9 cellular contexts compared by ENCODE assay signal in genomic region chr19:18157465-18158063, GRCh38. TPM values are rescaled to one million over a fixed set of nuclear protein-coding genes. Genes with fewer than 3 reads are reported as not detected.
DNase-seq lines count a peak whose midpoint lies in the region; ATAC-seq and TF ChIP-seq lines count a peak whose summit lies in the region.
"Had no signal": no experiment of that assay in that cellular context is flagged by ENCODE, and none has a peak within 500 bp of the region (broad histone marks: within the 10 kb centered on the region; RNA-seq: fewer than 3 reads in every experiment).

No MANE protein-coding gene starts in this region.

- intact Hi-C loops in posterior cingulate gyrus (cut with DNase I), result loop anchor here (5.0 kb wide), 2 partner anchors 35 to 150 kb away; partner anchors contain the start of genes ARRDC2 and MPV17L2
- intact Hi-C loops in CD8-positive, alpha-beta T cell (cut with DNase I, micrococcal nuclease), result loop anchor here in 1 of 2 experiments (10.0 kb wide), 2 partner anchors 293 to 367 kb away; partner anchors contain the start of gene ELL

- no peak overlapping the region for H3K4me3 Mint-ChIP-seq in endodermal cell
- H3K4me3 Mint-ChIP-seq in CD8-positive, alpha-beta T cell, result no peak overlapping the region

- H3K79me2 ChIP-seq in GM23248 (ENCODE audit: insufficient read depth), result peaks cover 24% of the 10 kb centered on the region

- H3K9ac ChIP-seq in GM23248 (0 out of 2 replicates have a peak overlapping the region, but pooled peaks have one; percentile 16), endodermal cell (ENCODE audit: extremely low read depth, low read length, poor library complexity, severe bottlenecking) (no peak overlapping the region)

- no peak for TF ChIP-seq CTCF in endodermal cell (conservative IDR thresholded peaks at IDR 0.05)
- no peak for TF ChIP-seq CTCF in CD8-positive, alpha-beta T cell (IDR thresholded peaks at IDR 0.05)

- CTCF ChIA-PET in CD8-positive, alpha-beta T cell (lab: Charles Lee), result interaction anchor here (0.8 to 1.5 kb wide), 2 partner anchors 93 to 149 kb away, joined by 3 read pairs; partner anchors contain the start of gene ARRDC2

- peaks cover 4% of the 10 kb centered on the region for H3K4me1 ChIP-seq in GM23248 (ENCODE audit: insufficient read depth)
- no peaks in the 10 kb centered on the region for H3K4me1 ChIP-seq in endodermal cell (ENCODE audit: control insufficient read depth, insufficient read depth, low read length)
- H3K4me1 ChIP-seq in CD8-positive, alpha-beta T cell (ENCODE audit: insufficient read depth, low read length), result peaks cover 25% of the 10 kb centered on the region

- no peak for ATAC-seq in CD8-positive, alpha-beta T cell
- no peak for ATAC-seq in HG02571 (IDR thresholded peaks at IDR 0.05; ENCODE audit: unreplicated experiment)

- no peaks in the 10 kb centered on the region for H3K9me2 ChIP-seq in GM23248 (ENCODE audit: insufficient read depth)

- H3K9me3 Mint-ChIP-seq in endodermal cell, result no peaks in the 10 kb centered on the region
- no peaks in the 10 kb centered on the region for H3K9me3 Mint-ChIP-seq in CD8-positive, alpha-beta T cell

- no peak overlapping the region for H3K4me3 ChIP-seq in GM23248
- H3K4me3 ChIP-seq in endodermal cell (ENCODE audit: low read length), result no peak overlapping the region
- H3K4me3 ChIP-seq in CD8-positive, alpha-beta T cell (ENCODE audit: low read depth, low read length), result no peak overlapping the region
- H3K4me3 ChIP-seq: cardiac muscle cell had no signal

- H3K36me3 ChIP-seq in GM23248 (ENCODE audit: low read depth) (no peaks in the 10 kb centered on the region), endodermal cell (ENCODE audit: control insufficient read depth, insufficient read depth, low read length) (peaks cover 17% of the 10 kb centered on the region)
- no peaks in the 10 kb centered on the region for H3K36me3 ChIP-seq in CD8-positive, alpha-beta T cell (ENCODE audit: insufficient read depth, low read length)

- no peaks in the 10 kb centered on the region for H3K9me3 ChIP-seq in GM23248 (ENCODE audit: low read depth)
- H3K9me3 ChIP-seq in endodermal cell (ENCODE audit: control insufficient read depth, low read length), result no peaks in the 10 kb centered on the region
- H3K9me3 ChIP-seq in CD8-positive, alpha-beta T cell (ENCODE audit: low read length), result no peaks in the 10 kb centered on the region

- H3K27me3 ChIP-seq in GM23248 (replicated peaks; ENCODE audit: insufficient read depth) (no peaks in the 10 kb centered on the region), endodermal cell (ENCODE audit: control insufficient read depth, insufficient read depth, low read length, poor library complexity, severe bottlenecking) (no peaks in the 10 kb centered on the region)
- no peaks in the 10 kb centered on the region for H3K27me3 ChIP-seq in CD8-positive, alpha-beta T cell (ENCODE audit: insufficient read depth, low read length)
- H3K27me3 ChIP-seq: cardiac muscle cell had no signal

- H4K20me1 ChIP-seq in GM23248 (ENCODE audit: insufficient read depth), result no peaks in the 10 kb centered on the region

- peaks cover 13% of the 10 kb centered on the region for H3K36me3 Mint-ChIP-seq in endodermal cell (ENCODE audit: low read depth)
- H3K36me3 Mint-ChIP-seq in CD8-positive, alpha-beta T cell, result peaks cover 11% of the 10 kb centered on the region

- no peak overlapping the region for H3K27ac ChIP-seq in GM23248
- H3K27ac ChIP-seq in endodermal cell (ENCODE audit: low read depth, low read length), result peak overlapping the region; percentile 66
- H3K27ac ChIP-seq in CD8-positive, alpha-beta T cell (ENCODE audit: low read depth, low read length), result no peak overlapping the region

- 63 to 73% methylated on average over 14 to 18 of the region's 18 CpGs for WGBS in GM23248 (ENCODE audit: low coverage in 1 of 2, low lambda C conversion rate in 2 of 2, missing lambda C conversion rate in 2 of 2), 2 experiments
- 62 to 77% methylated on average over 13 to 18 of the region's 18 CpGs for WGBS in endodermal cell (ENCODE audit: insufficient coverage in 1 of 2, insufficient read length in 1 of 2), 2 experiments

- in situ Hi-C loops in GM23248 (cut with MboI), result no loop called here

- POLR2A ChIA-PET in CD8-positive, alpha-beta T cell (lab: Charles Lee), result interaction anchor here (0.9 kb wide), 1 partner anchor 38 kb away, joined by 3 read pairs; no protein-coding TSS in a partner anchor

- H3K4me2 ChIP-seq in GM23248 (ENCODE audit: unreplicated experiment), result no peak overlapping the region

- no peak for DNase-seq in GM23248
- peak; percentile 62 for DNase-seq in NCI-H510A treated with DMSO at 0.1 percent for 48 hours (lab: John Stamatoyannopoulos, UW)
- peak; percentile 72 for DNase-seq in endodermal cell
- peak; percentile 71 to 97 (median 82) for DNase-seq in posterior cingulate gyrus
- DNase-seq in CD8-positive, alpha-beta T cell, result no peak
- no peak for DNase-seq in activated CD4-positive, alpha-beta T cell treated with anti-CD3 and anti-CD28 coated beads for 4 hours
- DNase-seq in GDM1 (lab: John Stamatoyannopoulos, UW), result no peak

- H2AFZ ChIP-seq in GM23248, result no peak overlapping the region

- H3K27ac Mint-ChIP-seq in endodermal cell, result no peak overlapping the region
- H3K27ac Mint-ChIP-seq in CD8-positive, alpha-beta T cell, result no peak overlapping the region

- no peaks in the 10 kb centered on the region for H3F3A ChIP-seq in GM23248 (ENCODE audit: insufficient read depth)

- H3K27me3 Mint-ChIP-seq in endodermal cell (ENCODE audit: insufficient read depth), result no peaks in the 10 kb centered on the region
- H3K27me3 Mint-ChIP-seq in CD8-positive, alpha-beta T cell (ENCODE audit: low read depth), result no peaks in the 10 kb centered on the region

- H3K4me1 Mint-ChIP-seq in endodermal cell, result peaks cover 7% of the 10 kb centered on the region
- H3K4me1 Mint-ChIP-seq in CD8-positive, alpha-beta T cell (ENCODE audit: low read depth), result peaks cover 23% of the 10 kb centered on the region

RNA-seq across cellular contexts. Expression of gene PIK3R2, which starts 4.6 kb away (rescaled TPM):
- total RNA-seq in GM23248 (2014; rRNA removed; shearing (Covaris generic)), result 29.2 and 48.9 TPM in 2 replicates
- polyA plus RNA-seq in GM23248 (2016; fragmentation: Nextera tagmentation; extraction: Ambion mirVana), result 1.5 and 1.6 TPM in 2 replicates
- total RNA-seq in endodermal cell, result 10 to 100 TPM; 52.9 to 58.8 TPM
- polyA plus RNA-seq in endodermal cell (2013, experiment 1 of 2), result 57.1 TPM
- 50.7 TPM for polyA plus RNA-seq in endodermal cell (2013, experiment 2 of 2)
- total RNA-seq in CD8-positive, alpha-beta T cell, result 1 to 10 TPM; 3.6 to 3.9 TPM

RNA-seq across cellular contexts. Expression of gene IFI30, which starts 16.0 kb away (rescaled TPM):
- 0.86 and 15.9 TPM in 2 replicates for total RNA-seq in GM23248 (2014; rRNA removed; shearing (Covaris generic))
- 10.3 and 14.3 TPM in 2 replicates for polyA plus RNA-seq in GM23248 (2016; fragmentation: Nextera tagmentation; extraction: Ambion mirVana)
- total RNA-seq in endodermal cell, result 10 to 100 TPM; 10.6 to 11.0 TPM
- polyA plus RNA-seq in endodermal cell (2013, experiment 1 of 2), result 6.8 TPM
- 3.1 TPM for polyA plus RNA-seq in endodermal cell (2013, experiment 2 of 2)
- 1 to 10 TPM; 1.6 to 1.8 TPM for total RNA-seq in CD8-positive, alpha-beta T cell
- polyA plus RNA-seq: cardiac muscle cell had no signal

RNA-seq across cellular contexts. Expression of gene MPV17L2, which starts 35.5 kb away (rescaled TPM):
- total RNA-seq in GM23248 (2014; rRNA removed; shearing (Covaris generic)), result 43.2 and 69.4 TPM in 2 replicates
- 21.0 and 22.4 TPM in 2 replicates for polyA plus RNA-seq in GM23248 (2016; fragmentation: Nextera tagmentation; extraction: Ambion mirVana)
- total RNA-seq in endodermal cell, result 10 to 100 TPM; 20.9 to 21.8 TPM
- polyA plus RNA-seq in endodermal cell (2013, experiment 1 of 2), result 21.9 TPM
- polyA plus RNA-seq in endodermal cell (2013, experiment 2 of 2), result 18.8 TPM
- 1 to 10 TPM; 4.0 to 5.2 TPM for total RNA-seq in CD8-positive, alpha-beta T cell

RNA-seq across cellular contexts. Expression of gene RAB3A, which starts 46.3 kb away (rescaled TPM):
- total RNA-seq in GM23248 (2014; rRNA removed; shearing (Covaris generic)), result 1.4 and 1.8 TPM in 2 replicates
- 1.9 and 2.0 TPM in 2 replicates for polyA plus RNA-seq in GM23248 (2016; fragmentation: Nextera tagmentation; extraction: Ambion mirVana)
- total RNA-seq in endodermal cell, result 1 to 10 TPM; 3.6 to 3.9 TPM
- polyA plus RNA-seq in endodermal cell (2013, experiment 1 of 2), result 13.9 TPM
- polyA plus RNA-seq in endodermal cell (2013, experiment 2 of 2), result 13.6 TPM
- 10 to 100 TPM; 16.8 to 19.4 TPM for total RNA-seq in CD8-positive, alpha-beta T cell

RNA-seq across cellular contexts. Expression of gene MAST3, which starts 60.0 kb away (rescaled TPM):
- 3.2 and 3.8 TPM in 2 replicates for total RNA-seq in GM23248 (2014; rRNA removed; shearing (Covaris generic))
- polyA plus RNA-seq in GM23248 (2016; fragmentation: Nextera tagmentation; extraction: Ambion mirVana), result 5.6 and 6.1 TPM in 2 replicates
- 10 to 100 TPM; 13.0 to 15.1 TPM for total RNA-seq in endodermal cell
- polyA plus RNA-seq in endodermal cell (2013, experiment 1 of 2), result 9.3 TPM
- 8.2 TPM for polyA plus RNA-seq in endodermal cell (2013, experiment 2 of 2)
- 10 to 100 TPM; 13.7 to 15.2 TPM for total RNA-seq in CD8-positive, alpha-beta T cell

Comparison
In these comparisons a context has a peak if more than half of its experiments do, and no peak if none do; other contexts are left out.
1. DNase-seq: peak in NCI-H510A treated with DMSO at 0.1 percent for 48 hours (single experiment), endodermal cell (single experiment) and posterior cingulate gyrus (10 of 10); none in GM23248 (single experiment), CD8-positive, alpha-beta T cell (0 of 7), activated CD4-positive, alpha-beta T cell treated with anti-CD3 and anti-CD28 coated beads for 4 hours (0 of 2) and GDM1 (single experiment).